In the genomic region with DNA sequence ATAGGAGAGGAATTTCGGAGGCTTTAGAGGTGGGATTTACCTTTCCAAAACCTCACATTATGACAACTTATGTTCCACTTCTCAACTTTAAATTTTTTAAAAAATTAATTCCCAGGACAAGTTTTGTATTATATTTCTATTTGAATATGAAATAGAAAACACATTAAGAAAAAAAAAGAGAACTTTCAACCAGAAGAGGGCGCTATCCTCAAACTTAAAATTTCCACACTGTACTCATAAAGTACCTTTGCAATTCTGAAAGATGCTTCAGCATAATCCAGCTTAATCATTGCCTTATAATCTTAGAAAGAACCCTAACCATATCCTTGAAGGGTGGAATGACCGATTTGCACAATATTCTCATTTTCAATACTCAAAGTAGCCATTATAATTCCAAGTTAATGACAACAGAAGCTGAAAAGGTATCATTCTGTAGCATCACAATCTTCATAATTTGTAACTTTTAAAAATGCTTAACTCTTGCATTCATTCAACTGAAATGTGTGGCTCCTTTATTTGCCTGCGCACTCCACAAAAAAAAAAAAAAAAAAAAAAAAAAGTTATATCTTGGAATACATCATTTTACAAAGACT, we compare ENCODE assay signal across 9 cellular contexts.
DNase-seq lines count a peak whose midpoint lies in the region; ATAC-seq and TF ChIP-seq lines count a peak whose summit lies in the region.
"Had no signal": no experiment of that assay in that cellular context is flagged by ENCODE, and none has a peak within 500 bp of the region (broad histone marks: within the 10 kb centered on the region; RNA-seq: fewer than 3 reads in every experiment).

No MANE protein-coding gene starts in this region.

- 31% methylated on average over 4 of the region's 4 CpGs for WGBS in prostate gland

- no peaks in the 10 kb centered on the region for H3K4me1 ChIP-seq in prostate gland (replicated peaks)
- H3K4me1 ChIP-seq: BLaER1 had no signal

- H3K36me3 ChIP-seq in prostate gland: no peaks in the 10 kb centered on the region
- H3K36me3 ChIP-seq: BLaER1 had no signal

- TF ChIP-seq POLR2A in prostate gland (IDR thresholded peaks at IDR 0.05): no peak
- no peak for TF ChIP-seq POLR2A in GM18505 (IDR thresholded peaks at IDR 0.05; ENCODE audit: borderline replicate concordance, extremely low read depth, insufficient read depth, insufficient read length)

- no peak overlapping the region for H3K4me3 ChIP-seq in prostate gland
- H3K4me3 ChIP-seq: BLaER1 had no signal

- DNase-seq in DMS153 treated with DMSO at 0.1 percent for 48 hours (lab: John Stamatoyannopoulos, UW; ENCODE audit: unreplicated experiment) (peak; percentile 2), DMS153 (lab: John Stamatoyannopoulos, UW) (no peak), NCI-H1694 treated with DMSO at 0.1 percent for 48 hours (lab: John Stamatoyannopoulos, UW) (peak; percentile 15), dermis microvascular lymphatic vessel endothelial cell (ENCODE audit: low read depth in 2 of 2) (peak; percentile 31 to 54), prostate gland (ENCODE audit: low spot score) (no peak), globus pallidus (ENCODE audit: low spot score) (no peak)
- no peak for DNase-seq in activated CD4-positive, alpha-beta T cell treated with anti-CD3 and anti-CD28 coated beads for 1 hour

- H3K27me3 ChIP-seq in prostate gland (replicated peaks; ENCODE audit: insufficient read depth): no peaks in the 10 kb centered on the region
- H3K27me3 ChIP-seq: BLaER1 had no signal

- no peak for ATAC-seq in GM18505 (IDR thresholded peaks at IDR 0.05; ENCODE audit: unreplicated experiment)

- TF ChIP-seq CTCF in prostate gland (IDR thresholded peaks at IDR 0.05): peak in 3 of 4 experiments; percentile 39 to 68 (median 56)

- no peaks in the 10 kb centered on the region for H3K9me3 ChIP-seq in prostate gland
- H3K9me3 ChIP-seq: BLaER1 had no signal

- no peak overlapping the region for H3K27ac ChIP-seq in prostate gland
- H3K27ac ChIP-seq: BLaER1 had no signal

- intact Hi-C loops in prostate gland (cut with DNase I): loop anchor here (5.0 kb wide), 1 partner anchor 907 kb away; no protein-coding TSS in a partner anchor

Comparison
In these comparisons a context has a peak if more than half of its experiments do, and no peak if none do; other contexts are left out.
1. DNase-seq: peak in DMS153 treated with DMSO at 0.1 percent for 48 hours (single experiment), NCI-H1694 treated with DMSO at 0.1 percent for 48 hours (single experiment) and dermis microvascular lymphatic vessel endothelial cell (2 of 2); none in DMS153 (single experiment), prostate gland (single experiment), activated CD4-positive, alpha-beta T cell treated with anti-CD3 and anti-CD28 coated beads for 1 hour (single experiment) and globus pallidus (single experiment).